ENCODE assay signal across 16 cellular contexts in genomic region chr1:226019550-226019949, GRCh38.
"Had no signal": no experiment of that assay in that cellular context is flagged by ENCODE, and none has a peak within 500 bp of the region (broad histone marks: within the 10 kb centered on the region; RNA-seq: fewer than 3 reads in every experiment).

No MANE protein-coding gene starts in this region.

- DNase-seq: activated CD4-positive, alpha-beta T cell treated with anti-CD3 and anti-CD28 coated beads, Interleukin-2, amount 50 U/mL, for 1 hour; activated CD4-positive, CD25-positive, alpha-beta regulatory T cell; activated effector memory CD4-positive, alpha-beta T cell treated with Interleukin-2 at 50 U/mL for 16 hours; activated T-cell treated with anti-CD3 and anti-CD28 coated beads, Interleukin-2, amount 50 U/mL, for 1 hour; caudate nucleus; colonic mucosa; effector CD4-positive, alpha-beta T cell; gastrocnemius medialis; kidney; mesendoderm; sigmoid colon; stimulated activated CD4-positive, alpha-beta T cell treated with anti-CD3 and anti-CD28 coated beads, Interleukin-12 subunit alpha, Interleukin-12 subunit beta, amount 100 ng/mL, for 4 hours; stimulated activated naive CD4-positive, alpha-beta T cell; upper lobe of left lung had no signal

- H3K4me3 ChIP-seq: colonic mucosa, gastrocnemius medialis, sigmoid colon, upper lobe of left lung had no signal

- H3K27ac ChIP-seq: colonic mucosa, gastrocnemius medialis, sigmoid colon, upper lobe of left lung had no signal

- H3K27ac Mint-ChIP-seq: activated naive CD4-positive, alpha-beta T cell treated with anti-CD3 and anti-CD28 coated beads, Interleukin-2, amount 50 U/mL, for 24 hours had no signal

- H3K4me1 Mint-ChIP-seq: neural crest cell had no signal

- H3K4me3 Mint-ChIP-seq: activated naive CD4-positive, alpha-beta T cell treated with anti-CD3 and anti-CD28 coated beads, Interleukin-2, amount 50 U/mL, for 24 hours; neural crest cell had no signal

- H3K27me3 Mint-ChIP-seq: activated naive CD4-positive, alpha-beta T cell treated with anti-CD3 and anti-CD28 coated beads, Interleukin-2, amount 50 U/mL, for 24 hours had no signal

- H3K4me1 ChIP-seq: colonic mucosa, gastrocnemius medialis, sigmoid colon, upper lobe of left lung had no signal

- H3K36me3 ChIP-seq: colonic mucosa, gastrocnemius medialis, sigmoid colon, upper lobe of left lung had no signal

- H3K36me3 Mint-ChIP-seq: activated naive CD4-positive, alpha-beta T cell treated with anti-CD3 and anti-CD28 coated beads, Interleukin-2, amount 50 U/mL, for 24 hours had no signal

- H3K27me3 ChIP-seq: colonic mucosa, gastrocnemius medialis, sigmoid colon, upper lobe of left lung had no signal

- H3K9me3 ChIP-seq: colonic mucosa, gastrocnemius medialis, sigmoid colon, upper lobe of left lung had no signal

- H3K9me3 Mint-ChIP-seq: activated naive CD4-positive, alpha-beta T cell treated with anti-CD3 and anti-CD28 coated beads, Interleukin-2, amount 50 U/mL, for 24 hours; neural crest cell had no signal

- ATAC-seq: gastrocnemius medialis had no signal
